17 cellular contexts compared by ENCODE assay signal in the genomic region with DNA sequence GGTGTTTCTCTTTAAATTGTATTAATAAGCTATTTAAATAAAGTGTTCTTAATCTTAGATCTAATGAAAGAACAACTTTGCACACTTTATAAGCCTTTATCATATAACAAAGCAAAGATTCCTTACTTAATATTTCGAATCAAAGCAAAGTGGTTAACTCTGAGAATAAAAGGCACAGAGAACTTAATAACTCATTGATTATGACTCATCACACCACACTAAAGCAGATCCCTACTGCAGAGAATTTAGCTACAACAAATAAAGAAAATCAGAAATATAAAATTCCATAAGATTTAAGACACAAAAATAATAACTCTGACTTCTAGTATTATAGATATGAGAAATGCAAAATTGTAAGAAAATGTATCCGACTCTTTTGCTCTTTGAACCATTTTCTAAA.
A peak's percentile ranks its signal among the peaks of the same experiment; 100 is the strongest.
DNase-seq lines count a peak whose midpoint lies in the region; ATAC-seq and TF ChIP-seq lines count a peak whose summit lies in the region.
"Had no signal": no experiment of that assay in that cellular context is flagged by ENCODE, and none has a peak within 500 bp of the region (broad histone marks: within the 10 kb centered on the region; RNA-seq: fewer than 3 reads in every experiment).

No MANE protein-coding gene starts in this region.

- H2AFZ ChIP-seq in osteoblast (ENCODE audit: low read length), result no peak overlapping the region

- H4K20me1 ChIP-seq in osteoblast (ENCODE audit: insufficient read depth, low read length), result no peaks in the 10 kb centered on the region
- H4K20me1 ChIP-seq: BLaER1 had no signal

- no peaks in the 10 kb centered on the region for H3K9me3 ChIP-seq in osteoblast (ENCODE audit: low read depth, low read length)
- H3K9me3 ChIP-seq in colonic mucosa, result no peaks in the 10 kb centered on the region
- H3K9me3 ChIP-seq: BLaER1 had no signal

- intact Hi-C loops in colonic mucosa (cut with DNase I), result no loop called here

- no peaks in the 10 kb centered on the region for H3K9me3 Mint-ChIP-seq in activated CD8-positive, alpha-beta memory T cell treated with anti-CD3 and anti-CD28 coated beads, Interleukin-2, amount 10 ng/mL, durations not matched to agents 7 days and 5 days (ENCODE audit: low read depth)
- H3K9me3 Mint-ChIP-seq: CD8-positive, alpha-beta memory T cell had no signal

- DNase-seq in ELR (ENCODE audit: low read depth) (peak; percentile 35), LHCN-M2 (ENCODE audit: low read depth) (peak; percentile 26), astrocyte of the spinal cord (ENCODE audit: low read depth, low spot score) (peak; percentile 32), kidney epithelial cell (ENCODE audit: low read depth) (peak; percentile 2), osteoblast (ENCODE audit: insufficient read length, low spot score, missing footprints) (no peak), colonic mucosa (no peak)
- no peak for DNase-seq in activated CD8-positive, alpha-beta memory T cell treated with anti-CD3 and anti-CD28 coated beads, Interleukin-2, amount 10 ng/mL, durations not matched to agents 7 days and 5 days
- DNase-seq: CD8-positive, alpha-beta memory T cell; DND-41; GDM1; NCI-H1436; NCI-H2029; NCI-H2171; NCI-H446 treated with DMSO at 0.1 percent for 48 hours; SJCRH30 had no signal

- H3K27me3 ChIP-seq in kidney epithelial cell (ENCODE audit: control insufficient read depth, insufficient read depth, low read length), result no peaks in the 10 kb centered on the region
- no peaks in the 10 kb centered on the region for H3K27me3 ChIP-seq in osteoblast (ENCODE audit: insufficient read depth, low read length)
- H3K27me3 ChIP-seq in colonic mucosa, result no peaks in the 10 kb centered on the region
- H3K27me3 ChIP-seq: BLaER1, SJCRH30 had no signal

- no peak for ATAC-seq in GM21526 (IDR thresholded peaks at IDR 0.05; ENCODE audit: low FRiP score, unreplicated experiment)
- ATAC-seq in activated CD8-positive, alpha-beta memory T cell treated with anti-CD3 and anti-CD28 coated beads, Interleukin-2, amount 10 ng/mL, durations not matched to agents 7 days and 5 days, result no peak

- peaks cover 2% of the 10 kb centered on the region for H3K36me3 Mint-ChIP-seq in activated CD8-positive, alpha-beta memory T cell treated with anti-CD3 and anti-CD28 coated beads, Interleukin-2, amount 10 ng/mL, durations not matched to agents 7 days and 5 days

- no peaks in the 10 kb centered on the region for H3K36me3 ChIP-seq in kidney epithelial cell (ENCODE audit: control insufficient read depth, insufficient read depth, low read length)
- H3K36me3 ChIP-seq in osteoblast (ENCODE audit: insufficient read depth, low read length), result no peaks in the 10 kb centered on the region
- H3K36me3 ChIP-seq in colonic mucosa, result no peaks in the 10 kb centered on the region
- H3K36me3 ChIP-seq: BLaER1, SJCRH30 had no signal

- H3K27me3 Mint-ChIP-seq in activated CD8-positive, alpha-beta memory T cell treated with anti-CD3 and anti-CD28 coated beads, Interleukin-2, amount 10 ng/mL, durations not matched to agents 7 days and 5 days, result no peaks in the 10 kb centered on the region
- H3K27me3 Mint-ChIP-seq: CD8-positive, alpha-beta memory T cell had no signal

- TF ChIP-seq CTCF in astrocyte of the spinal cord (IDR thresholded peaks at IDR 0.05; ENCODE audit: low read depth, low read length), result no peak
- TF ChIP-seq CTCF in kidney epithelial cell (IDR thresholded peaks at IDR 0.05; ENCODE audit: insufficient read depth, low read length, poor library complexity, severe bottlenecking), result no peak
- TF ChIP-seq CTCF in osteoblast (IDR thresholded peaks at IDR 0.05; ENCODE audit: extremely low read depth, low read depth, low read length), result no peak
- no peak for TF ChIP-seq CTCF in colonic mucosa (IDR thresholded peaks at IDR 0.05)

- no peak overlapping the region for H3K9ac ChIP-seq in colonic mucosa (ENCODE audit: low read depth in 2 of 2, low read length in 2 of 2)
- H3K9ac ChIP-seq: BLaER1 had no signal

- H3K4me3 ChIP-seq in astrocyte of the spinal cord (ENCODE audit: low read depth, low read length) (no peak overlapping the region), kidney epithelial cell (ENCODE audit: low read depth, low read length) (no peak overlapping the region), osteoblast (ENCODE audit: insufficient read depth, low read length) (no peak overlapping the region), colonic mucosa (no peak overlapping the region)
- H3K4me3 ChIP-seq: BLaER1, SJCRH30 had no signal

- H3K27ac ChIP-seq in osteoblast (ENCODE audit: low read depth, low read length) (no peak overlapping the region), colonic mucosa (no peak overlapping the region)
- H3K27ac ChIP-seq: BLaER1, SJCRH30 had no signal

- no peaks in the 10 kb centered on the region for H3K79me2 ChIP-seq in osteoblast (ENCODE audit: insufficient read depth, low read length)

- peaks cover 11% of the 10 kb centered on the region for H3K4me1 Mint-ChIP-seq in activated CD8-positive, alpha-beta memory T cell treated with anti-CD3 and anti-CD28 coated beads, Interleukin-2, amount 10 ng/mL, durations not matched to agents 7 days and 5 days

- CTCF ChIA-PET in activated CD8-positive, alpha-beta memory T cell treated with anti-CD3 and anti-CD28 coated beads, Interleukin-2, amount 10 ng/mL, durations not matched to agents 7 days and 5 days (lab: Charles Lee), result interaction anchor here (0.7 kb wide), 1 partner anchor 537 kb away, joined by 3 read pairs; no protein-coding TSS in a partner anchor

- H3K27ac Mint-ChIP-seq in activated CD8-positive, alpha-beta memory T cell treated with anti-CD3 and anti-CD28 coated beads, Interleukin-2, amount 10 ng/mL, durations not matched to agents 7 days and 5 days, result no peak overlapping the region

- in situ Hi-C loops in astrocyte of the spinal cord (cut with HindIII; ENCODE audit: low sequenced_read_pairs), result no loop called here

- no peak overlapping the region for H3K4me3 Mint-ChIP-seq in activated CD8-positive, alpha-beta memory T cell treated with anti-CD3 and anti-CD28 coated beads, Interleukin-2, amount 10 ng/mL, durations not matched to agents 7 days and 5 days
- H3K4me3 Mint-ChIP-seq: CD8-positive, alpha-beta memory T cell had no signal

- no peaks in the 10 kb centered on the region for H3K4me1 ChIP-seq in osteoblast (ENCODE audit: insufficient read depth, low read length)
- H3K4me1 ChIP-seq in colonic mucosa, result no peaks in the 10 kb centered on the region

- H3K4me2 ChIP-seq in osteoblast (ENCODE audit: insufficient read depth, low read length), result no peak overlapping the region
- H3K4me2 ChIP-seq: BLaER1 had no signal

Comparison
In these comparisons a context has a peak if more than half of its experiments do, and no peak if none do; other contexts are left out.
1. DNase-seq: peak in ELR (single experiment), LHCN-M2 (single experiment), astrocyte of the spinal cord (single experiment) and kidney epithelial cell (single experiment); none in osteoblast (single experiment), activated CD8-positive, alpha-beta memory T cell treated with anti-CD3 and anti-CD28 coated beads, Interleukin-2, amount 10 ng/mL, durations not matched to agents 7 days and 5 days (single experiment) and colonic mucosa (single experiment).